In genomic region chr4:77095101-77095826, GRCh38 we compare ENCODE assay signal across 8 cellular contexts. TPM values are rescaled to one million over a fixed set of nuclear protein-coding genes. Genes with fewer than 3 reads are reported as not detected.
DNase-seq lines count a peak whose midpoint lies in the region; ATAC-seq and TF ChIP-seq lines count a peak whose summit lies in the region.

No MANE protein-coding gene starts in this region.

- no peaks in the 10 kb centered on the region for H3K36me3 Mint-ChIP-seq in natural killer cell treated with Interleukin-12 subunit alpha and Interleukin-12 subunit beta and Interleukin-15 and Interleukin-18, amount 100 ng/mL, for 72 hours

- peaks cover 0 to 2% of the 10 kb centered on the region in 2 donors for H3K27me3 Mint-ChIP-seq in natural killer cell treated with Interleukin-12 subunit alpha and Interleukin-12 subunit beta and Interleukin-15 and Interleukin-18, amount 100 ng/mL, for 72 hours

- no peak overlapping the region for H3K27ac Mint-ChIP-seq in natural killer cell treated with Interleukin-12 subunit alpha and Interleukin-12 subunit beta and Interleukin-15 and Interleukin-18, amount 100 ng/mL, for 72 hours

- H3K4me3 Mint-ChIP-seq in natural killer cell treated with Interleukin-12 subunit alpha and Interleukin-12 subunit beta and Interleukin-15 and Interleukin-18, amount 100 ng/mL, for 72 hours: no peak overlapping the region

- no peaks in the 10 kb centered on the region for H3K9me3 Mint-ChIP-seq in natural killer cell treated with Interleukin-12 subunit alpha and Interleukin-12 subunit beta and Interleukin-15 and Interleukin-18, amount 100 ng/mL, for 72 hours

- ATAC-seq in GM19463 (IDR thresholded peaks at IDR 0.05; ENCODE audit: unreplicated experiment) (peak; percentile 98), HG03558 (IDR thresholded peaks at IDR 0.05; ENCODE audit: extremely low read depth, unreplicated experiment) (peak; percentile 89)
- peak; percentile 93 for ATAC-seq in natural killer cell treated with Interleukin-12 subunit alpha and Interleukin-12 subunit beta and Interleukin-15 and Interleukin-18, amount 100 ng/mL, for 72 hours

- H3K4me1 Mint-ChIP-seq in natural killer cell treated with Interleukin-12 subunit alpha and Interleukin-12 subunit beta and Interleukin-15 and Interleukin-18, amount 100 ng/mL, for 72 hours (ENCODE audit: low read depth in 2 of 2): peaks cover 0 to 4% of the 10 kb centered on the region in 2 donors

- DNase-seq in COR-L47 (lab: John Stamatoyannopoulos, UW): peak; percentile 58
- peak; percentile 80 for DNase-seq in NOMO-1 treated with DMSO at 0.1 percent for 48 hours (lab: John Stamatoyannopoulos, UW; ENCODE audit: unreplicated experiment)
- DNase-seq in activated CD8-positive, alpha-beta memory T cell treated with anti-CD3 and anti-CD28 coated beads, Interleukin-2, amount 50 U/mL, for 4 hours: peak; percentile 76
- DNase-seq in erythroblast (lab: John Stamatoyannopoulos, UW): peak; percentile 66 to 74
- DNase-seq in natural killer cell treated with Interleukin-12 subunit alpha and Interleukin-12 subunit beta and Interleukin-15 and Interleukin-18, amount 100 ng/mL, for 72 hours (ENCODE audit: low spot score): peak; percentile 74
- peak; percentile 67 for DNase-seq in stimulated activated naive CD4-positive, alpha-beta T cell treated with Interleukin-2 at 50 U/mL for 16 hours (lab: John Stamatoyannopoulos, UW)

- no peak for TF ChIP-seq POLR2A in erythroblast (IDR thresholded peaks at IDR 0.05; ENCODE audit: low read length)

RNA-seq across cellular contexts. Expression of gene CCNI, which starts 19.5 kb away (rescaled TPM):
- total RNA-seq in natural killer cell treated with Interleukin-12 subunit alpha and Interleukin-12 subunit beta and Interleukin-15 and Interleukin-18, amount 100 ng/mL, for 72 hours: 100 to 1,000 TPM; 152 to 164 TPM

Comparison
In these comparisons a context has a peak if more than half of its experiments do, and no peak if none do; other contexts are left out.
1. Peak in every context shown above with its lines: DNase-seq and ATAC-seq.